ENCODE assay signal across 8 cellular contexts in genomic region chr10:56633876-56634452, GRCh38.
DNase-seq lines count a peak whose midpoint lies in the region; ATAC-seq and TF ChIP-seq lines count a peak whose summit lies in the region.

No MANE protein-coding gene starts in this region.

- no peaks in the 10 kb centered on the region for H3K9me3 ChIP-seq in SJCRH30 (replicated peaks)

- intact Hi-C loops in MCF 10A (cut with micrococcal nuclease), result no loop called here

- CTCF ChIA-PET in MCF 10A (lab: Yijun Ruan, JAX), result no interaction called here

- H3K4me3 ChIP-seq in coronary artery (no peak overlapping the region), SJCRH30 (no peak overlapping the region)

- no peak for TF ChIP-seq CTCF in coronary artery (IDR thresholded peaks at IDR 0.05)
- no peak for TF ChIP-seq CTCF in MCF 10A (IDR thresholded peaks at IDR 0.05; ENCODE audit: unreplicated experiment)

- H3K27ac ChIP-seq in coronary artery (no peak overlapping the region), SJCRH30 (no peak overlapping the region)

- no peak overlapping the region for H3K27ac Mint-ChIP-seq in MCF 10A (ENCODE audit: low read depth, unreplicated experiment)

- no peaks in the 10 kb centered on the region for H3K36me3 Mint-ChIP-seq in MCF 10A (ENCODE audit: insufficient read depth, unreplicated experiment)

- DNase-seq in NCI-H510A treated with DMSO at 0.1 percent for 48 hours (lab: John Stamatoyannopoulos, UW) (peak; percentile 65), coronary artery (ENCODE audit: low spot score) (no peak), SJCRH30 (no peak), MCF 10A (ENCODE audit: unreplicated experiment) (no peak), LoVo (ENCODE audit: low spot score) (no peak)

- BruUV-seq in MCF 10A (replicated peaks; lab: Mats Ljungman, UMichigan), result no TSS peak

- ATAC-seq in GM18505 (IDR thresholded peaks at IDR 0.05; ENCODE audit: unreplicated experiment) (peak; percentile 99), GM21515 (IDR thresholded peaks at IDR 0.05; ENCODE audit: unreplicated experiment) (peak; percentile 99), HG03159 (IDR thresholded peaks at IDR 0.05; ENCODE audit: unreplicated experiment) (peak; percentile 100)

- TF ChIP-seq POLR2A in GM18505 (IDR thresholded peaks at IDR 0.05; ENCODE audit: borderline replicate concordance, extremely low read depth, insufficient read depth, insufficient read length), result no peak

- H3K9me3 Mint-ChIP-seq in MCF 10A (ENCODE audit: unreplicated experiment), result no peaks in the 10 kb centered on the region

- H3K27me3 ChIP-seq in SJCRH30, result no peaks in the 10 kb centered on the region

- H3K4me1 Mint-ChIP-seq in MCF 10A (ENCODE audit: insufficient read depth, unreplicated experiment), result no peaks in the 10 kb centered on the region

- no peak overlapping the region for H3K4me3 Mint-ChIP-seq in MCF 10A (ENCODE audit: unreplicated experiment)

- H3K36me3 ChIP-seq in SJCRH30, result no peaks in the 10 kb centered on the region

- POLR2A ChIA-PET in MCF 10A (lab: Yijun Ruan, JAX), result no interaction called here

- H3K27me3 Mint-ChIP-seq in MCF 10A (ENCODE audit: insufficient read depth, unreplicated experiment), result no peaks in the 10 kb centered on the region

- no peaks in the 10 kb centered on the region for H3K4me1 ChIP-seq in SJCRH30
